Comparison of ENCODE assay signal across 12 cellular contexts in genomic region chr4:5973033-5973432, GRCh38. TPM values are rescaled to one million over a fixed set of nuclear protein-coding genes. Genes with fewer than 3 reads are reported as not detected.
DNase-seq lines count a peak whose midpoint lies in the region; TF ChIP-seq lines count a peak whose summit lies in the region.
"Had no signal": no experiment of that assay in that cellular context is flagged by ENCODE, and none has a peak within 500 bp of the region (broad histone marks: within the 10 kb centered on the region; RNA-seq: fewer than 3 reads in every experiment).

No MANE protein-coding gene starts in this region.

- H3K4me1 ChIP-seq in sigmoid colon, result no peaks in the 10 kb centered on the region

- H3K4me3 ChIP-seq in sigmoid colon, result no peak overlapping the region
- H3K4me3 ChIP-seq: BLaER1 treated with 17β-estradiol and CSF1 and Interleukin-3, amounts not matched to agents 10 nM and 100 nM had no signal

- no peak for TF ChIP-seq EP300 in sigmoid colon (IDR thresholded peaks at IDR 0.05)

- no peak for TF ChIP-seq CTCF in sigmoid colon (IDR thresholded peaks at IDR 0.05)
- no peak for TF ChIP-seq CTCF in HFFc6 (IDR thresholded peaks at IDR 0.05)

- H3K27ac ChIP-seq in sigmoid colon, result no peak overlapping the region
- H3K27ac ChIP-seq: BLaER1 treated with 17β-estradiol and CSF1 and Interleukin-3, amounts not matched to agents 10 nM and 100 nM had no signal

- no peaks in the 10 kb centered on the region for H3K36me3 ChIP-seq in sigmoid colon
- H3K36me3 ChIP-seq: BLaER1 treated with 17β-estradiol and CSF1 and Interleukin-3, amounts not matched to agents 10 nM and 100 nM had no signal

- H3K9me3 ChIP-seq in sigmoid colon, result no peaks in the 10 kb centered on the region
- H3K9me3 ChIP-seq: BLaER1 treated with 17β-estradiol and CSF1 and Interleukin-3, amounts not matched to agents 10 nM and 100 nM had no signal

- intact Hi-C loops in sigmoid colon (cut with DNase I), result no loop called here

- peaks cover 10% of the 10 kb centered on the region; the same call in 1 of the 2 replicates for H3K36me3 Mint-ChIP-seq in HFFc6 (ENCODE audit: low read depth)
- H3K36me3 Mint-ChIP-seq: CD4-positive, CD25-positive, alpha-beta regulatory T cell had no signal

- peaks cover 6 to 51% (median 13%) of the 10 kb centered on the region in 3 donors for H3K27me3 ChIP-seq in sigmoid colon
- H3K27me3 ChIP-seq: BLaER1 treated with 17β-estradiol and CSF1 and Interleukin-3, amounts not matched to agents 10 nM and 100 nM had no signal

- no peaks in the 10 kb centered on the region for H3K4me1 Mint-ChIP-seq in HFFc6 (ENCODE audit: low read depth)
- H3K4me1 Mint-ChIP-seq: CD4-positive, CD25-positive, alpha-beta regulatory T cell had no signal

- DNase-seq in activated effector memory CD4-positive, alpha-beta T cell treated with anti-CD3 and anti-CD28 coated beads, Interleukin-2, amount 50 U/mL, for 16 hours, result peak; percentile 37
- no peak for DNase-seq in activated effector memory CD4-positive, alpha-beta T cell treated with Interleukin-2 at 50 U/mL for 16 hours
- DNase-seq in ecto neural progenitor cell (ENCODE audit: low spot score), result peak; percentile 25
- peak; percentile 33 for DNase-seq in sigmoid colon
- DNase-seq in HFFc6, result no peak
- DNase-seq in NCI-H226, result no peak
- no peak for DNase-seq in NCI-H345 treated with DMSO at 0.1 percent for 48 hours (lab: John Stamatoyannopoulos, UW; ENCODE audit: unreplicated experiment)
- DNase-seq: 8988T; CD4-positive, CD25-positive, alpha-beta regulatory T cell; DMS 273 treated with DMSO at 0.1 percent for 48 hours had no signal

- H3K27ac Mint-ChIP-seq in HFFc6, result no peak overlapping the region
- H3K27ac Mint-ChIP-seq: CD4-positive, CD25-positive, alpha-beta regulatory T cell had no signal

- peaks cover 49% of the 10 kb centered on the region for H3K9me3 Mint-ChIP-seq in HFFc6

- 73 to 77% methylated on average over 10 of the region's 10 CpGs for WGBS in sigmoid colon, 2 donors

- H3K27me3 Mint-ChIP-seq in HFFc6 (ENCODE audit: insufficient read depth), result peaks cover 8% of the 10 kb centered on the region

- H3K4me3 Mint-ChIP-seq in HFFc6, result no peak overlapping the region
- H3K4me3 Mint-ChIP-seq: CD4-positive, CD25-positive, alpha-beta regulatory T cell had no signal

- TF ChIP-seq POLR2A in sigmoid colon (IDR thresholded peaks at IDR 0.05), result no peak

RNA-seq across cellular contexts. Expression of gene C4orf50, which starts 45.2 kb away (rescaled TPM):
- total RNA-seq in sigmoid colon, result under 1 TPM; 0.16 to 0.83 (median 0.70) TPM
- under 1 TPM in 2 of 3 donors, not detected in 1; under 0.01 to 0.17 TPM for polyA plus RNA-seq in sigmoid colon
- not detected for total RNA-seq in HFFc6 (2021; fragmentation: NEBNext Ultra II Directional; extraction: Animal tissue kit (Norgen Biotek cat#: 25700))
- total RNA-seq: Daoy had no signal

Comparison
In these comparisons a context has a peak if more than half of its experiments do, and no peak if none do; other contexts are left out.
1. DNase-seq: peak in activated effector memory CD4-positive, alpha-beta T cell treated with anti-CD3 and anti-CD28 coated beads, Interleukin-2, amount 50 U/mL, for 16 hours (single experiment), ecto neural progenitor cell (single experiment) and sigmoid colon (single experiment); none in activated effector memory CD4-positive, alpha-beta T cell treated with Interleukin-2 at 50 U/mL for 16 hours (single experiment), HFFc6 (single experiment), NCI-H226 (single experiment) and NCI-H345 treated with DMSO at 0.1 percent for 48 hours (single experiment).